ENCODE assay signal across 8 cellular contexts in genomic region chr12:51972849-51973273, GRCh38. TPM values are rescaled to one million over a fixed set of nuclear protein-coding genes. Genes with fewer than 3 reads are reported as not detected.
A peak's percentile ranks its signal among the peaks of the same experiment; 100 is the strongest.
DNase-seq lines count a peak whose midpoint lies in the region; ATAC-seq, FAIRE-seq and TF ChIP-seq lines count a peak whose summit lies in the region.

No MANE protein-coding gene starts in this region.

- H2AK5ac ChIP-seq in trophoblast cell (ENCODE audit: low read length): no peak overlapping the region

- peaks cover 1% of the 10 kb centered on the region for H3K9me3 ChIP-seq in trophoblast cell (ENCODE audit: insufficient read depth, low read depth, low read length)

- no peaks in the 10 kb centered on the region for H3K79me2 ChIP-seq in trophoblast cell (ENCODE audit: control insufficient read depth, insufficient read depth, low read length, poor library complexity)

- H3K27ac ChIP-seq in HL-60 (replicated peaks) (peak overlapping the region; percentile 83), trophoblast cell (ENCODE audit: low read depth, low read length) (no peak overlapping the region)

- ATAC-seq in HG03097 (IDR thresholded peaks at IDR 0.05; ENCODE audit: low FRiP score, unreplicated experiment): no peak
- no peak for ATAC-seq in HG03280 (IDR thresholded peaks at IDR 0.05; ENCODE audit: unreplicated experiment)

- H4K91ac ChIP-seq in trophoblast cell (ENCODE audit: low read depth, low read length): no peak overlapping the region

- H3K27ac Mint-ChIP-seq in activated CD4-positive, alpha-beta memory T cell treated with anti-CD3 and anti-CD28 coated beads, Interleukin-2, amount 10 ng/mL, durations not matched to agents 7 days and 5 days: peak overlapping the region; percentile 48

- H3K4me3 ChIP-seq in HL-60 (replicated peaks; ENCODE audit: insufficient read depth, low read length) (no peak overlapping the region), trophoblast cell (ENCODE audit: low read depth, low read length) (no peak overlapping the region)

- H3K14ac ChIP-seq in trophoblast cell (ENCODE audit: low read length): no peak overlapping the region

- FAIRE-seq in GM12892 (lab: Jason Lieb, UNC): no peak

- no peak overlapping the region for H3K4me2 ChIP-seq in trophoblast cell (ENCODE audit: low read length)

- H3K27me3 Mint-ChIP-seq in activated CD4-positive, alpha-beta memory T cell treated with anti-CD3 and anti-CD28 coated beads, Interleukin-2, amount 10 ng/mL, durations not matched to agents 7 days and 5 days: peaks cover 35% of the 10 kb centered on the region

- peak overlapping the region; percentile 6 for H3K4me3 Mint-ChIP-seq in activated CD4-positive, alpha-beta memory T cell treated with anti-CD3 and anti-CD28 coated beads, Interleukin-2, amount 10 ng/mL, durations not matched to agents 7 days and 5 days

- H3K36me3 ChIP-seq in trophoblast cell (ENCODE audit: control insufficient read depth in 1 of 2, insufficient read depth in 2 of 2, low read length in 2 of 2): peaks cover 0 to 7% of the 10 kb centered on the region in 2 experiments

- no peak overlapping the region for H3K23ac ChIP-seq in trophoblast cell (ENCODE audit: low read length)

- peaks cover 74% of the 10 kb centered on the region for H3K4me1 Mint-ChIP-seq in activated CD4-positive, alpha-beta memory T cell treated with anti-CD3 and anti-CD28 coated beads, Interleukin-2, amount 10 ng/mL, durations not matched to agents 7 days and 5 days

- H2AFZ ChIP-seq in trophoblast cell (ENCODE audit: insufficient read depth, low read length, poor library complexity): no peak overlapping the region

- no peak overlapping the region for H3K4ac ChIP-seq in trophoblast cell (ENCODE audit: low read depth, low read length)

- no CpG with 5 or more reads among the region's 9 CpGs for WGBS in trophoblast cell (ENCODE audit: extremely low coverage, insufficient coverage, insufficient read length)

- no peak overlapping the region for H4K8ac ChIP-seq in trophoblast cell (ENCODE audit: low read depth, low read length)

- POLR2A ChIA-PET in activated CD4-positive, alpha-beta memory T cell treated with anti-CD3 and anti-CD28 coated beads, Interleukin-2, amount 10 ng/mL, durations not matched to agents 7 days and 5 days (lab: Charles Lee): interaction anchor here (1.4 kb wide), 1 partner anchor 35 kb away, joined by 3 read pairs; no protein-coding TSS in a partner anchor

- no peak overlapping the region for H4K12ac ChIP-seq in trophoblast cell (ENCODE audit: low read depth, low read length)

- H3K27me3 ChIP-seq in HL-60 (ENCODE audit: insufficient read depth, poor library complexity, severe bottlenecking) (no peaks in the 10 kb centered on the region), trophoblast cell (ENCODE audit: insufficient read depth, low read length) (no peaks in the 10 kb centered on the region)

- no peak overlapping the region for H2BK12ac ChIP-seq in trophoblast cell (ENCODE audit: low read length)

- TF ChIP-seq POLR2A in GM12892 (IDR thresholded peaks at IDR 0.05; ENCODE audit: low read depth, low read length): no peak

- peaks cover 0 to 2% of the 10 kb centered on the region in 2 experiments for H3K4me1 ChIP-seq in trophoblast cell (ENCODE audit: control insufficient read depth in 1 of 2, insufficient read depth in 2 of 2, low read length in 2 of 2)

- no peak overlapping the region for H2BK120ac ChIP-seq in trophoblast cell (ENCODE audit: insufficient read depth, low read length, poor library complexity)

- no peaks in the 10 kb centered on the region for H3K79me1 ChIP-seq in trophoblast cell (ENCODE audit: low read length)

- CTCF ChIA-PET in activated CD4-positive, alpha-beta memory T cell treated with anti-CD3 and anti-CD28 coated beads, Interleukin-2, amount 10 ng/mL, durations not matched to agents 7 days and 5 days (lab: Charles Lee): interaction anchor here (0.6 to 3.2 kb wide), 4 partner anchors 8 to 1736 kb away, joined by 3 to 28 read pairs (median 4); no protein-coding TSS in a partner anchor

- H3K18ac ChIP-seq in trophoblast cell (ENCODE audit: low read length): no peak overlapping the region

- H3K36me3 Mint-ChIP-seq in activated CD4-positive, alpha-beta memory T cell treated with anti-CD3 and anti-CD28 coated beads, Interleukin-2, amount 10 ng/mL, durations not matched to agents 7 days and 5 days (ENCODE audit: low read depth): peaks cover 19% of the 10 kb centered on the region

- H2BK5ac ChIP-seq in trophoblast cell (ENCODE audit: low read depth, low read length, poor library complexity): no peak overlapping the region

- no peaks in the 10 kb centered on the region for H3K9me3 Mint-ChIP-seq in activated CD4-positive, alpha-beta memory T cell treated with anti-CD3 and anti-CD28 coated beads, Interleukin-2, amount 10 ng/mL, durations not matched to agents 7 days and 5 days

- no peak for TF ChIP-seq CTCF in HL-60 (IDR thresholded peaks at IDR 0.05; ENCODE audit: insufficient read depth, low read length)

- H3K9ac ChIP-seq in trophoblast cell (ENCODE audit: low read length): no peak overlapping the region

- peak; percentile 78 to 96 for DNase-seq in HL-60 (ENCODE audit: low read depth in 1 of 2, low spot score in 1 of 2)
- peak; percentile 72 for DNase-seq in activated CD4-positive, alpha-beta memory T cell treated with anti-CD3 and anti-CD28 coated beads, Interleukin-2, amount 10 ng/mL, durations not matched to agents 7 days and 5 days
- peak; percentile 52 for DNase-seq in fibroblast of gingiva (ENCODE audit: low read depth)
- DNase-seq in trophoblast cell: peak; percentile 99
- DNase-seq in GM12892 (ENCODE audit: insufficient read length): no peak
- DNase-seq in RPMI8226: no peak

RNA-seq across cellular contexts. Expression of gene ACVR1B, which starts 21.4 kb away (rescaled TPM):
- total RNA-seq in activated CD4-positive, alpha-beta memory T cell treated with anti-CD3 and anti-CD28 coated beads, Interleukin-2, amount 10 ng/mL, durations not matched to agents 7 days and 5 days: 1 to 10 TPM; 4.5 to 5.2 TPM
- polyA plus RNA-seq in trophoblast cell (2013): 8.2 TPM in 2 replicates
- 0.42 TPM for polyA plus RNA-seq in GM12892 (2012; ENCODE audit: missing spikeins)

RNA-seq across cellular contexts. Expression of gene TAMALIN, which starts 33.9 kb away (rescaled TPM):
- total RNA-seq in activated CD4-positive, alpha-beta memory T cell treated with anti-CD3 and anti-CD28 coated beads, Interleukin-2, amount 10 ng/mL, durations not matched to agents 7 days and 5 days: 1 to 10 TPM; 5.8 to 7.4 TPM
- polyA plus RNA-seq in trophoblast cell (2013): 2.2 and 2.6 TPM in 2 replicates
- 0.57 TPM for polyA plus RNA-seq in GM12892 (2012; ENCODE audit: missing spikeins)

Comparison
In these comparisons a context has a peak if more than half of its experiments do, and no peak if none do; other contexts are left out.
1. DNase-seq: peak in HL-60 (2 of 2), activated CD4-positive, alpha-beta memory T cell treated with anti-CD3 and anti-CD28 coated beads, Interleukin-2, amount 10 ng/mL, durations not matched to agents 7 days and 5 days (single experiment), fibroblast of gingiva (single experiment) and trophoblast cell (2 of 2); none in GM12892 (single experiment) and RPMI8226 (single experiment).